Comparison of ENCODE assay signal across 19 cellular contexts in genomic region chr11:84501750-84502149, GRCh38.
"Had no signal": no experiment of that assay in that cellular context is flagged by ENCODE, and none has a peak within 500 bp of the region (broad histone marks: within the 10 kb centered on the region; RNA-seq: fewer than 3 reads in every experiment).

No MANE protein-coding gene starts in this region.

- H3K27me3 Mint-ChIP-seq: activated CD8-positive, alpha-beta T cell treated with anti-CD3 and anti-CD28 coated beads for 36 hours; activated naive CD8-positive, alpha-beta T cell treated with anti-CD3 and anti-CD28 coated beads for 36 hours; activated T-helper 17 cell treated with anti-CD3 and anti-CD28 coated beads, Interleukin-2, amount 50 U/mL, for 72 hours; naive thymus-derived CD8-positive, alpha-beta T cell; stimulated activated naive CD8-positive, alpha-beta T cell treated with anti-CD3 and anti-CD28 coated beads, Interleukin-15, amount 100 ng/mL, for 72 hours had no signal

- H3K4me3 ChIP-seq: body of pancreas, esophagus muscularis mucosa, mucosa of descending colon, prostate gland, vagina had no signal

- H3K9me3 ChIP-seq: body of pancreas, esophagus muscularis mucosa, mucosa of descending colon, prostate gland, vagina had no signal

- H3K36me3 ChIP-seq: esophagus muscularis mucosa, prostate gland, vagina had no signal

- H3K4me3 Mint-ChIP-seq: activated CD8-positive, alpha-beta T cell treated with anti-CD3 and anti-CD28 coated beads for 36 hours; activated naive CD8-positive, alpha-beta T cell treated with anti-CD3 and anti-CD28 coated beads for 36 hours; activated T-helper 17 cell treated with anti-CD3 and anti-CD28 coated beads, Interleukin-2, amount 50 U/mL, for 72 hours; naive thymus-derived CD8-positive, alpha-beta T cell; stimulated activated naive CD8-positive, alpha-beta T cell treated with anti-CD3 and anti-CD28 coated beads, Interleukin-15, amount 100 ng/mL, for 72 hours; WTC11 had no signal

- H3K27me3 ChIP-seq: body of pancreas, esophagus muscularis mucosa, vagina had no signal

- H3K36me3 Mint-ChIP-seq: activated naive CD8-positive, alpha-beta T cell treated with anti-CD3 and anti-CD28 coated beads for 36 hours; naive thymus-derived CD8-positive, alpha-beta T cell; WTC11 had no signal

- H3K4me1 ChIP-seq: body of pancreas, esophagus muscularis mucosa, prostate gland, vagina had no signal

- H3K9me3 Mint-ChIP-seq: activated CD8-positive, alpha-beta T cell treated with anti-CD3 and anti-CD28 coated beads for 36 hours; activated naive CD8-positive, alpha-beta T cell treated with anti-CD3 and anti-CD28 coated beads for 36 hours; WTC11 had no signal

- H3K27ac ChIP-seq: body of pancreas, esophagus muscularis mucosa, prostate gland, vagina had no signal

- ATAC-seq: activated CD8-positive, alpha-beta T cell treated with anti-CD3 and anti-CD28 coated beads for 36 hours; activated T-helper 17 cell treated with anti-CD3 and anti-CD28 coated beads, Interleukin-2, amount 50 U/mL, for 72 hours; body of pancreas; mucosa of descending colon; naive thymus-derived CD8-positive, alpha-beta T cell; right cardiac atrium; stimulated activated naive CD8-positive, alpha-beta T cell treated with anti-CD3 and anti-CD28 coated beads, Interleukin-15, amount 100 ng/mL, for 72 hours; WTC11 had no signal

- DNase-seq: activated CD4-positive, alpha-beta T cell treated with anti-CD3 and anti-CD28 coated beads for 48 hours; activated CD8-positive, alpha-beta T cell treated with anti-CD3 and anti-CD28 coated beads for 36 hours; activated naive CD4-positive, alpha-beta T cell; activated naive CD8-positive, alpha-beta T cell treated with anti-CD3 and anti-CD28 coated beads for 36 hours; activated T-cell treated with anti-CD3 and anti-CD28 coated beads, Interleukin-2, amount 50 U/mL, for 1 hour; body of pancreas; dermis blood vessel endothelial cell; effector memory CD4-positive, alpha-beta T cell; mesenchymal stem cell; mucosa of descending colon; naive thymus-derived CD8-positive, alpha-beta T cell; right cardiac atrium; stimulated activated naive CD8-positive, alpha-beta T cell treated with anti-CD3 and anti-CD28 coated beads, Interleukin-15, amount 100 ng/mL, for 72 hours; trophoblast cell had no signal

- H3K4me1 Mint-ChIP-seq: activated naive CD8-positive, alpha-beta T cell treated with anti-CD3 and anti-CD28 coated beads for 36 hours; activated T-helper 17 cell treated with anti-CD3 and anti-CD28 coated beads, Interleukin-2, amount 50 U/mL, for 72 hours; naive thymus-derived CD8-positive, alpha-beta T cell; stimulated activated naive CD8-positive, alpha-beta T cell treated with anti-CD3 and anti-CD28 coated beads, Interleukin-15, amount 100 ng/mL, for 72 hours; WTC11 had no signal

- H3K27ac Mint-ChIP-seq: activated CD8-positive, alpha-beta T cell treated with anti-CD3 and anti-CD28 coated beads for 36 hours; activated naive CD8-positive, alpha-beta T cell treated with anti-CD3 and anti-CD28 coated beads for 36 hours; activated T-helper 17 cell treated with anti-CD3 and anti-CD28 coated beads, Interleukin-2, amount 50 U/mL, for 72 hours; naive thymus-derived CD8-positive, alpha-beta T cell; stimulated activated naive CD8-positive, alpha-beta T cell treated with anti-CD3 and anti-CD28 coated beads, Interleukin-15, amount 100 ng/mL, for 72 hours; WTC11 had no signal
